In the genomic region with DNA sequence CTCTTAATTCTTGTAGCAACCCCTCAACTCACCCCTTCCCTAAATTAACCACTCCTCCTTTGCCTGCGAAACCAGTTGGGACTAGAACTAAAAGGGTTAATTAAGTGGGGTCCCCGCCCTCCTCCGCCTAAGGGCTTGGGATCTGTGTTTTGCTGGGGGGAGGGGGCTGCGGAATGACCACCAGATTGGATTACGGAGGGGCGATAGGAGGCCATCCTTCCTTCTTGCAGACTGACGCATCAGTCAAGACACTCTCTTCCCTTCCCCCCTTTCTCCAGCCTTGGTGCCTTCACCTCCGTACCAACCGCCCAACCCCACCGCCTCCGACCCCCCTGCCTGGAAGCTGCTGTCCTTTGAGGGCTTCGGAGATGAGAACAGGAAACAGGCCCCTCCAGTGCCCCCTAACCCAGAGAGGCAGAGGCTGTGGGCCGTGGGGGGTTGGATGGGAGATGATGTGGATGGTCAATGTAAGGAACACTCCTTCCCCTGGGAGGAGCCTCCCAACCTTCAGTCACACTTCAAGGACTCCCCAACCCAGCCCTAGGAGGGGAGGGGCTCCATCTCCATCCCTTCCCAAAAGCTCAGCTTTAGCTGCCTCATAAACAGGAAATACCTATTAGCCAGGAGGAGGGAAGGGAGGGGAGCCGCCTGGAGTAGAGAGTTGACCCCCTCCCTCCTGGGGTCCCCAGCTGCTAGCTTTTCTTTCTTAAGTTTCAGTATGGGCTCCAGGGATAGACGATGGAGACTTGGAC, we compare ENCODE assay signal across 8 cellular contexts. TPM values are rescaled to one million over a fixed set of nuclear protein-coding genes. Genes with fewer than 3 reads are reported as not detected.
DNase-seq lines count a peak whose midpoint lies in the region; ATAC-seq lines count a peak whose summit lies in the region.

No MANE protein-coding gene starts in this region.

- no peaks in the 10 kb centered on the region for H3K36me3 ChIP-seq in KOPT-K1 (ENCODE audit: insufficient read depth, low read length)

- intact Hi-C loops in left ventricle myocardium superior (cut with micrococcal nuclease): no loop called here

- H3K27ac ChIP-seq in KOPT-K1 (ENCODE audit: low read depth, low read length, poor library complexity, severe bottlenecking): peak overlapping the region; percentile 84

- DNase-seq in DMS 273 (lab: John Stamatoyannopoulos, UW; ENCODE audit: unreplicated experiment) (peak; percentile 86), amniotic epithelial cell (ENCODE audit: low read depth) (peak; percentile 44), left ventricle myocardium superior (peak; percentile 58), pons (ENCODE audit: low spot score) (peak; percentile 54), NCI-H345 (lab: John Stamatoyannopoulos, UW) (no peak)

- ATAC-seq in left ventricle myocardium superior: peak; percentile 29
- no peak for ATAC-seq in GM19395 (IDR thresholded peaks at IDR 0.05; ENCODE audit: unreplicated experiment)
- no peak for ATAC-seq in GM21528 (IDR thresholded peaks at IDR 0.05; ENCODE audit: low FRiP score, unreplicated experiment)

- H3K9me3 ChIP-seq in KOPT-K1 (ENCODE audit: insufficient read depth, low read length, poor library complexity, severe bottlenecking): no peaks in the 10 kb centered on the region

RNA-seq across cellular contexts. Expression of a gene that starts 1.0 kb away (rescaled TPM):
- 70.7 TPM for total RNA-seq in left ventricle myocardium superior

RNA-seq across cellular contexts. Expression of a gene that starts 11.7 kb away (rescaled TPM):
- 13.1 TPM for total RNA-seq in left ventricle myocardium superior

RNA-seq across cellular contexts. Expression of a gene that starts 31.0 kb away (rescaled TPM):
- total RNA-seq in left ventricle myocardium superior: 31.2 TPM

RNA-seq across cellular contexts. Expression of a gene that starts 56.0 kb away (rescaled TPM):
- total RNA-seq in left ventricle myocardium superior: 9.4 TPM
